ENCODE assay signal across 28 cellular contexts in the genomic region with DNA sequence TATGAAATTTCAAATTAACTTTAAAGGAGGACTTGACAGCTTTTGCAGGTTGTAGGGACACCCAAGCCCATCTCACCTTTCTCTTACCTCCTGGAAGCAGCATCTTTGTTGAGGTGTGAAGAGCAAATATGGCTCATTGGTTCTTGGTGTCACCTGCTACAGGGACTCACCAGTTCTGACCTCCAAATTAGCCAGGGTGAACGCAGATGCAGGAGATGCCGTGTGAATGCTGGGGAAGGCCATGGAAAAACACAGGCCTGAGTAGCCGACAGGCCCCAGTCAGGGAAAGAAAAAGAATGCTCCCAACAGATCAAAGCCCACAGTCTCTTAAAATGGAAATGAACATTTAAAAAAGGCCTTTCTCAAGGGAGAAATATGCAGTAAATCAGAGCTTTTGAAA.
"Had no signal": no experiment of that assay in that cellular context is flagged by ENCODE, and none has a peak within 500 bp of the region (broad histone marks: within the 10 kb centered on the region; RNA-seq: fewer than 3 reads in every experiment).

No MANE protein-coding gene starts in this region.

- H3K4me3 Mint-ChIP-seq: activated CD4-positive, alpha-beta T cell treated with anti-CD3 and anti-CD28 coated beads for 36 hours; activated CD8-positive, alpha-beta T cell treated with anti-CD3 and anti-CD28 coated beads, Interleukin-2, amount 10 ng/mL, durations not matched to agents 7 days and 5 days; activated naive CD8-positive, alpha-beta T cell; brain; naive thymus-derived CD8-positive, alpha-beta T cell; neural progenitor cell; stimulated activated naive CD8-positive, alpha-beta T cell treated with anti-CD3 and anti-CD28 coated beads, Interleukin-15, amount 100 ng/mL, for 72 hours had no signal

- H3K9me3 Mint-ChIP-seq: stimulated activated naive CD8-positive, alpha-beta T cell treated with anti-CD3 and anti-CD28 coated beads, Interleukin-15, amount 100 ng/mL, for 72 hours had no signal

- H3K4me3 ChIP-seq: adrenal gland, heart right ventricle, lower lobe of right lung, neural progenitor cell, spleen, tibial artery, upper lobe of right lung had no signal

- H3K27ac Mint-ChIP-seq: activated CD4-positive, alpha-beta T cell treated with anti-CD3 and anti-CD28 coated beads for 36 hours; activated CD8-positive, alpha-beta T cell treated with anti-CD3 and anti-CD28 coated beads, Interleukin-2, amount 10 ng/mL, durations not matched to agents 7 days and 5 days; activated naive CD8-positive, alpha-beta T cell; neural progenitor cell had no signal

- H3K4me1 ChIP-seq: lower lobe of right lung, upper lobe of right lung had no signal

- H3K27ac ChIP-seq: adrenal gland, lower lobe of right lung, neural progenitor cell, spleen, upper lobe of right lung had no signal

- ATAC-seq: activated CD4-positive, alpha-beta T cell treated with anti-CD3 and anti-CD28 coated beads for 36 hours; activated CD8-positive, alpha-beta T cell treated with anti-CD3 and anti-CD28 coated beads, Interleukin-2, amount 10 ng/mL, durations not matched to agents 7 days and 5 days; esophagus mucosa; left lobe of liver; lower lobe of right lung; naive thymus-derived CD8-positive, alpha-beta T cell; right cardiac atrium; stimulated activated naive CD8-positive, alpha-beta T cell treated with anti-CD3 and anti-CD28 coated beads, Interleukin-15, amount 100 ng/mL, for 72 hours; upper lobe of right lung had no signal

- DNase-seq: activated CD4-positive, alpha-beta T cell treated with anti-CD3 and anti-CD28 coated beads for 36 hours; activated CD4-positive, CD25-positive, alpha-beta regulatory T cell; activated CD8-positive, alpha-beta T cell treated with anti-CD3 and anti-CD28 coated beads, Interleukin-2, amount 10 ng/mL, durations not matched to agents 7 days and 5 days; activated effector memory CD4-positive, alpha-beta T cell treated with Interleukin-2 at 50 U/mL for 16 hours; activated naive CD4-positive, alpha-beta T cell treated with Interleukin-2 at 50 U/mL for 16 hours; activated T-cell treated with anti-CD3 and anti-CD28 coated beads for 4 hours; adrenal gland; aorta; cortex of kidney; foreskin keratinocyte; heart right ventricle; kidney glomerular epithelial cell; lower lobe of right lung; mesenchymal stem cell; naive thymus-derived CD8-positive, alpha-beta T cell; posterior cingulate gyrus; right cardiac atrium; spleen; stimulated activated CD4-positive, alpha-beta T cell treated with anti-CD3 and anti-CD28 coated beads, Interleukin-2, amount 100 ng/mL, for 48 hours; stimulated activated naive CD8-positive, alpha-beta T cell treated with anti-CD3 and anti-CD28 coated beads, Interleukin-15, amount 100 ng/mL, for 72 hours; T-helper 2 cell; tibial artery; upper lobe of right lung had no signal

- H3K27me3 ChIP-seq: foreskin keratinocyte, heart right ventricle, neural progenitor cell, spleen, tibial artery, upper lobe of right lung had no signal

- H3K36me3 Mint-ChIP-seq: activated naive CD8-positive, alpha-beta T cell; brain; naive thymus-derived CD8-positive, alpha-beta T cell had no signal

- H3K9ac ChIP-seq: neural progenitor cell had no signal

- H3K36me3 ChIP-seq: adrenal gland, heart right ventricle, lower lobe of right lung, neural progenitor cell, spleen, tibial artery, upper lobe of right lung had no signal

- H3K27me3 Mint-ChIP-seq: activated CD4-positive, alpha-beta T cell treated with anti-CD3 and anti-CD28 coated beads for 36 hours; activated naive CD8-positive, alpha-beta T cell; naive thymus-derived CD8-positive, alpha-beta T cell; stimulated activated naive CD8-positive, alpha-beta T cell treated with anti-CD3 and anti-CD28 coated beads, Interleukin-15, amount 100 ng/mL, for 72 hours had no signal

- H3K4me2 ChIP-seq: neural progenitor cell had no signal

- H3K9me3 ChIP-seq: adrenal gland, lower lobe of right lung, tibial artery, upper lobe of right lung had no signal
